Comparison of ENCODE assay signal across 15 cellular contexts in the genomic region with DNA sequence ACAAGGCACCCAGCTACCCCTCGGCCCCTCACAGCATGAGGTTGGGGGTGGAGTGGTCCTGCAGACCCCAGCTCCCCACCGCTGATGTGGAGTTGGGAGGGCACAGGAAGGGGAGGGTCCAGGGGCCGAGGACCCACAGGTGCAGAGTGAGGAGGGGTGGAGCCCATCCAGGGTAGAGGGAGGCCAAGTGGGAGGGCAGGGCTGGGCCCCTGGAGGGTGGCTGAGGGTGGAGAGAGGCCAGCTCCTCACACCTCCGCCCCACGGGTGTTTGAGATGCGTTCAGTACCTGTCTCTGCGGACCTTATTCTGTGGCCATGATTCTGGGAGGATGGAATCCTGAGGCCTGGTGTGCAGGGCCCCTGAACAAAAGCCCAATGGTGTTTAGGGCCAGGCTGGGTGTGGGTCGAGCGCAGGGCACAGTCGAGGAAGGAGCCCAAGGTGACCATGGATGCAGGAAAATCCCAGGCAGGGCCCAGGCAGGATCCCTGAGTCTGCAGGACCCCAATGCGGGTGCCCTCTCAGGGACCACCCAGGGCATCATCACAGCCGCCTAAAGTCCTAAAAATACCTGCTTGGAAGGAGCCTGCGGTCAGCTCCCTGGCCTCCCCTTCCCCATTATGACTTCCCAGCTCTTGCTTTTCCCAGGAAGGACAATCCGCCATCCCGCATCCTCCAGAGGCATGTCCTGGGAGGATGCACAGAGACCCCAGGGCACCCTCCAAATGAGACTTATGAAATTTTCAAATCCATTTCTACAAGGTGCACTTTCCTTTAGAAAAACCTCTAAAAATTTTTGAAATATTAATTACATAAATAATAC.
DNase-seq lines count a peak whose midpoint lies in the region; ATAC-seq, FAIRE-seq and TF ChIP-seq lines count a peak whose summit lies in the region.
"Had no signal": no experiment of that assay in that cellular context is flagged by ENCODE, and none has a peak within 500 bp of the region (broad histone marks: within the 10 kb centered on the region; RNA-seq: fewer than 3 reads in every experiment).

No MANE protein-coding gene starts in this region.

- no peak for TF ChIP-seq CTCF in H1 (IDR thresholded peaks at IDR 0.05; ENCODE audit: control extremely low read depth in 1 of 3, insufficient read depth in 1 of 3, low read depth in 1 of 3, low read length in 3 of 3)
- no peak for TF ChIP-seq CTCF in PC-3 (conservative IDR thresholded peaks at IDR 0.05; ENCODE audit: low read depth, low read length)

- POLR2A ChIA-PET in H1 (lab: Charles Lee; ENCODE audit: partially characterized antibody) (no interaction called here), PC-3 (lab: Charles Lee; ENCODE audit: unreplicated experiment) (no interaction called here)

- intact Hi-C loops in Right ventricle myocardium inferior (cut with DNase I): no loop called here
- intact Hi-C loops in left ventricle myocardium superior (cut with micrococcal nuclease): no loop called here
- intact Hi-C loops in PC-3 (cut with micrococcal nuclease): loop anchor here (5.0 kb wide), 1 partner anchor 298 kb away; no protein-coding TSS in a partner anchor

- H2AK5ac ChIP-seq in H1 (ENCODE audit: low read depth, low read length) (no peak overlapping the region), neuronal stem cell (ENCODE audit: low read depth, low read length) (peak overlapping the region; percentile 28)

- H3K23me2 ChIP-seq in H1 (ENCODE audit: low read depth, low read length): peaks cover 6% of the 10 kb centered on the region; the same call in 1 of the 2 replicates

- H4K91ac ChIP-seq in H1 (replicated peaks; ENCODE audit: insufficient read length, low read length) (no peak overlapping the region), neuronal stem cell (ENCODE audit: low read depth, low read length, poor library complexity) (no peak overlapping the region)

- BruUV-seq in PC-3 (replicated peaks; lab: Mats Ljungman, UMichigan): no TSS peak

- H3K79me2 ChIP-seq in H1 (ENCODE audit: control insufficient read depth in 1 of 2, insufficient read depth in 2 of 2, low read length in 2 of 2): no peaks in the 10 kb centered on the region
- no peaks in the 10 kb centered on the region for H3K79me2 ChIP-seq in PC-3 (ENCODE audit: low read length)

- no peak overlapping the region for H3K4ac ChIP-seq in H1 (replicated peaks; ENCODE audit: insufficient read length, low read depth, low read length)
- no peak overlapping the region for H3K4ac ChIP-seq in neuronal stem cell (ENCODE audit: low read length)

- no peak overlapping the region for H3K56ac ChIP-seq in H1 (replicated peaks; ENCODE audit: insufficient read length, low read depth, low read length)

- no peak for TF ChIP-seq EP300 in H1 (IDR thresholded peaks at IDR 0.05; ENCODE audit: borderline replicate concordance in 1 of 2, low read depth in 2 of 2, low read length in 2 of 2)

- no peak overlapping the region for H3K23ac ChIP-seq in H1 (ENCODE audit: insufficient read length)
- H3K23ac ChIP-seq in neuronal stem cell (ENCODE audit: low read depth, low read length, poor library complexity): no peak overlapping the region

- no peak overlapping the region for H3K4me2 ChIP-seq in H1 (ENCODE audit: insufficient read depth in 1 of 2, low read depth in 2 of 2, low read length in 2 of 2)
- no peak overlapping the region for H3K4me2 ChIP-seq in neuronal stem cell (ENCODE audit: insufficient read depth, low read length, poor library complexity, severe bottlenecking)
- H3K4me2 ChIP-seq in PC-3 (ENCODE audit: low read length): no peak overlapping the region

- DNase-seq in Right ventricle myocardium inferior (ENCODE audit: missing footprints) (no peak), left ventricle myocardium superior (no peak), H1 (ENCODE audit: low read depth in 1 of 2, low spot score in 2 of 2) (peak in 1 of 2 experiments; percentile 10), neuronal stem cell (ENCODE audit: low spot score) (no peak), PC-3 (no peak), SKM-1 (lab: John Stamatoyannopoulos, UW; ENCODE audit: unreplicated experiment) (no peak), activated gamma-delta T cell treated with Interleukin-2 at 50 U/mL for 16 hours (no peak)
- DNase-seq: C1 segment of cervical spinal cord; Calu3; CD4-positive, alpha-beta T cell; DMS 273 treated with DMSO at 0.1 percent for 48 hours; H7 had no signal

- no peaks in the 10 kb centered on the region for H3K4me1 ChIP-seq in H1 (replicated peaks in 1 of 4; ENCODE audit: control insufficient read depth in 3 of 4, insufficient read depth in 4 of 4, low read length in 3 of 4)
- no peaks in the 10 kb centered on the region for H3K4me1 ChIP-seq in neuronal stem cell (ENCODE audit: control insufficient read depth in 2 of 2, insufficient read depth in 1 of 2, low read depth in 1 of 2, low read length in 2 of 2)
- H3K4me1 ChIP-seq in PC-3 (ENCODE audit: insufficient read depth, low read length): no peaks in the 10 kb centered on the region

- H3K9me3 ChIP-seq in H1 (ENCODE audit: insufficient read depth in 2 of 2, low read depth in 1 of 2, low read length in 1 of 2): peaks cover 0 to 5% of the 10 kb centered on the region in 2 experiments; a peak in 1 of 4 replicates
- no peaks in the 10 kb centered on the region for H3K9me3 ChIP-seq in neuronal stem cell (replicated peaks in 1 of 2; ENCODE audit: control insufficient read depth in 2 of 2, insufficient read depth in 1 of 2, low read depth in 1 of 2, low read length in 2 of 2)
- no peaks in the 10 kb centered on the region for H3K9me3 ChIP-seq in PC-3 (ENCODE audit: low read length)

- H2BK12ac ChIP-seq in H1 (ENCODE audit: low read depth, low read length) (0 out of 2 replicates have a peak overlapping the region, but pooled peaks have one; percentile 17), neuronal stem cell (ENCODE audit: low read length) (no peak overlapping the region)

- H4K5ac ChIP-seq in H1 (ENCODE audit: insufficient read length, low read depth, low read length): no peak overlapping the region

- H3K27me3 ChIP-seq in H1 (replicated peaks in 1 of 4; ENCODE audit: control insufficient read depth in 3 of 4, extremely low read depth in 1 of 4, insufficient read depth in 3 of 4, low read length in 3 of 4): no peaks in the 10 kb centered on the region
- H3K27me3 ChIP-seq in neuronal stem cell (ENCODE audit: control insufficient read depth in 3 of 3, insufficient read depth in 3 of 3, low read depth in 1 of 3, low read length in 3 of 3): no peaks in the 10 kb centered on the region
- peaks cover 32% of the 10 kb centered on the region for H3K27me3 ChIP-seq in PC-3 (ENCODE audit: low read length)

- H2BK15ac ChIP-seq in H1 (ENCODE audit: low read length): no peak overlapping the region
- peak overlapping the region; percentile 55 for H2BK15ac ChIP-seq in neuronal stem cell (ENCODE audit: low read length)

- H4K20me1 ChIP-seq in H1 (replicated peaks in 1 of 2; ENCODE audit: control insufficient read depth in 1 of 2, insufficient read depth in 2 of 2, low read length in 2 of 2): no peaks in the 10 kb centered on the region
- no peaks in the 10 kb centered on the region for H4K20me1 ChIP-seq in PC-3 (ENCODE audit: low read length)

- H3K27ac ChIP-seq in H1 (ENCODE audit: low read depth, low read length) (no peak overlapping the region), neuronal stem cell (replicated peaks; ENCODE audit: low read length) (no peak overlapping the region), PC-3 (ENCODE audit: low read length) (no peak overlapping the region)
- H3K27ac ChIP-seq: HL-60 had no signal

- no peak for TF ChIP-seq POLR2A in H1 (IDR thresholded peaks at IDR 0.05; ENCODE audit: control extremely low read depth in 1 of 2, low read depth in 2 of 2, low read length in 2 of 2)

- 86% methylated on average over 15 of the region's 15 CpGs; no CpG with 5 or more reads in 1 of the 2 experiments for WGBS in H1 (ENCODE audit: extremely low coverage in 1 of 2, insufficient coverage in 1 of 2, insufficient read length in 1 of 2, insufficient replicate concordance in 2 of 2, low coverage in 1 of 2, low lambda C conversion rate in 2 of 2, missing lambda C conversion rate in 1 of 2), 2 experiments
- no CpG with 5 or more reads among the region's 15 CpGs for WGBS in neuronal stem cell (ENCODE audit: extremely low coverage in 2 of 2, insufficient read length in 2 of 2, insufficient replicate concordance in 1 of 2), 2 donors

- H3K36me3 ChIP-seq in H1 (ENCODE audit: control insufficient read depth in 2 of 4, insufficient read depth in 4 of 4, low read length in 3 of 4) (no peaks in the 10 kb centered on the region), neuronal stem cell (replicated peaks in 1 of 2; ENCODE audit: control insufficient read depth in 2 of 2, insufficient read depth in 2 of 2, low read length in 2 of 2) (no peaks in the 10 kb centered on the region), PC-3 (ENCODE audit: low read depth, low read length) (no peaks in the 10 kb centered on the region)

- H2AFZ ChIP-seq in H1 (ENCODE audit: low read length): no peak overlapping the region
- no peak overlapping the region for H2AFZ ChIP-seq in neuronal stem cell (ENCODE audit: low read length)
- no peak overlapping the region for H2AFZ ChIP-seq in PC-3 (ENCODE audit: low read length)

- H3K4me3 ChIP-seq in H1 (ENCODE audit: extremely low read depth in 1 of 4, insufficient read depth in 2 of 4, low read depth in 3 of 4, low read length in 4 of 4): no peak overlapping the region
- no peak overlapping the region for H3K4me3 ChIP-seq in neuronal stem cell (ENCODE audit: low read length in 2 of 2)
- H3K4me3 ChIP-seq in PC-3 (ENCODE audit: low read length): no peak overlapping the region

- no peak for TF ChIP-seq RAD21 in H1 (IDR thresholded peaks at IDR 0.05 in 1 of 2, conservative IDR thresholded peaks at IDR 0.05 in 1 of 2; ENCODE audit: low read depth in 2 of 2, low read length in 2 of 2)

- no peaks in the 10 kb centered on the region for H3F3A ChIP-seq in PC-3 (ENCODE audit: low read length, unreplicated experiment)

- H2BK120ac ChIP-seq in H1 (replicated peaks; ENCODE audit: low read depth, low read length): no peak overlapping the region
- no peak overlapping the region for H2BK120ac ChIP-seq in neuronal stem cell (ENCODE audit: low read depth, low read length)

- H3K9ac ChIP-seq in H1 (replicated peaks in 1 of 4; ENCODE audit: extremely low read depth in 1 of 4, low read depth in 3 of 4, low read length in 3 of 4): no peak overlapping the region
- no peak overlapping the region for H3K9ac ChIP-seq in neuronal stem cell (ENCODE audit: low read depth, low read length, poor library complexity)
- no peak overlapping the region for H3K9ac ChIP-seq in PC-3 (ENCODE audit: low read length)

- H3K14ac ChIP-seq in H1 (ENCODE audit: insufficient read length) (no peak overlapping the region), neuronal stem cell (ENCODE audit: low read length) (peak overlapping the region; percentile 38)

- H4K8ac ChIP-seq in H1 (ENCODE audit: extremely low read depth, insufficient read depth, low read length) (no peak overlapping the region; the same call in 1 of the 2 replicates), neuronal stem cell (ENCODE audit: low read depth, low read length) (no peak overlapping the region)

- no peak overlapping the region for H2BK5ac ChIP-seq in H1 (ENCODE audit: low read depth, low read length)
- no peak overlapping the region for H2BK5ac ChIP-seq in neuronal stem cell (ENCODE audit: low read length)

- H3K79me1 ChIP-seq in H1 (ENCODE audit: low read depth, low read length) (no peaks in the 10 kb centered on the region), neuronal stem cell (ENCODE audit: low read depth, low read length) (peaks cover 2% of the 10 kb centered on the region)

- ATAC-seq in Right ventricle myocardium inferior (peak; percentile 20), left ventricle myocardium superior (no peak), PC-3 (no peak)

- no peak overlapping the region for H2BK20ac ChIP-seq in H1 (ENCODE audit: low read length)

- FAIRE-seq in H1 (lab: Jason Lieb, UNC): no peak
- FAIRE-seq: A204.1, GM18507 had no signal

- CTCF ChIA-PET in H1 (lab: Charles Lee; ENCODE audit: partially characterized antibody) (no interaction called here), PC-3 (lab: Charles Lee) (no interaction called here)

- H3K18ac ChIP-seq in H1 (ENCODE audit: extremely low read depth, low read length) (no peak overlapping the region; the same call in 1 of the 2 replicates), neuronal stem cell (ENCODE audit: low read length) (peak overlapping the region; percentile 57)

- no peaks in the 10 kb centered on the region for H3K9me2 ChIP-seq in PC-3 (replicated peaks; ENCODE audit: low read length)
